In the genomic region with DNA sequence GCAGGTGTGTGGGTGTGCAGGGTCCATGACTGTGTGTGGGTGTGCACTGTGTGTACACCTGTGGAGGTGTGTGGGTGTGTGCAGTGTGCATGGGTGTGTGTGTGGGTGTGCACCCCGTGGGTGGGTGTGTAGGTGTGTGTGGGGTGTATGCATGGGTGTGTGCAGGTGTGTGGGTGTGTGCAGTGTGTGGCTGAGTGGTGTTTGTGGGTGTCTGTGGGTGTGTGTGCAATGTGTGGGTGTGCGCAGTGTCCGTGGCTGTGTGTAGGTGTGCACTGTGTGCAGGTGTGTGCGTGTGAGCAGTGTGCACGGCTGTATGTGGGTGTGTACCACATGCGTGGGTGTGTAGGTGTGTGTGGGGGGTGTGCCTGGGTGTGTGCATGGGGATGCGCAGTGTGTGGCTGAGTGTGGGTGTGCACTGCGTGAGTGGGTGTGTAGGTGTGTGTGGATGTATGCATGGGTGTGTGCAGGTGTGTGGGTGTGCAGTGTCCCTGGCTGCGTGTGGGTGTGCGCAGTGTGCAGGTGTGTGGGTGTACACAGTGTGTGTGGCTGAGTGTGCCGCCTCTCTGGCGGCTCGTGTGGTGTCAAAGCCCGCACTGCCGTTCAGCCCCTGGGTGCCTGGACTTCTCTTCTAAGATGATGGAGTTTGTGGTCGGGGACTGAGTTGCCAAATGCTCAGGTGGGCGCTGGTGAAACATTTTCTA, we compare ENCODE assay signal across 23 cellular contexts.
DNase-seq lines count a peak whose midpoint lies in the region; ATAC-seq and TF ChIP-seq lines count a peak whose summit lies in the region.
"Had no signal": no experiment of that assay in that cellular context is flagged by ENCODE, and none has a peak within 500 bp of the region (broad histone marks: within the 10 kb centered on the region; RNA-seq: fewer than 3 reads in every experiment).

No MANE protein-coding gene starts in this region.

- ATAC-seq in RWPE2 (ENCODE audit: low read depth) (no peak), right lobe of liver (no peak), HG02981 (IDR thresholded peaks at IDR 0.05; ENCODE audit: unreplicated experiment) (no peak)
- ATAC-seq: foreskin keratinocyte, psoas muscle had no signal

- no peaks in the 10 kb centered on the region for H3K36me3 ChIP-seq in RWPE2 (ENCODE audit: low read depth)
- H3K36me3 ChIP-seq in right lobe of liver, result no peaks in the 10 kb centered on the region
- peaks cover 0 to 11% (median 0%) of the 10 kb centered on the region in 4 donors for H3K36me3 ChIP-seq in sigmoid colon
- no peaks in the 10 kb centered on the region for H3K36me3 ChIP-seq in BE2C

- H3K4me1 ChIP-seq in RWPE2 (ENCODE audit: insufficient read depth, poor library complexity, severe bottlenecking) (no peaks in the 10 kb centered on the region), right lobe of liver (no peaks in the 10 kb centered on the region), sigmoid colon (no peaks in the 10 kb centered on the region), BE2C (no peaks in the 10 kb centered on the region)
- H3K4me1 ChIP-seq: foreskin keratinocyte, psoas muscle, vagina had no signal

- 80% methylated on average over 6 of the region's 17 CpGs for WGBS in right lobe of liver (ENCODE audit: insufficient coverage, low coverage, low lambda C conversion rate, missing lambda C conversion rate)
- WGBS in sigmoid colon, 2 donors, result 84 to 87% methylated on average over 17 of the region's 17 CpGs
- WGBS in lower leg skin, 2 donors, result 87% methylated on average over 17 of the region's 17 CpGs

- H3K36me3 Mint-ChIP-seq in activated CD4-positive, alpha-beta T cell treated with anti-CD3 and anti-CD28 coated beads, Interleukin-2, amount 10 ng/mL, durations not matched to agents 7 days and 5 days (ENCODE audit: low read depth), result no peaks in the 10 kb centered on the region

- peaks cover 4% of the 10 kb centered on the region for H3K9me3 Mint-ChIP-seq in activated CD4-positive, alpha-beta T cell treated with anti-CD3 and anti-CD28 coated beads, Interleukin-2, amount 10 ng/mL, durations not matched to agents 7 days and 5 days
- H3K9me3 Mint-ChIP-seq: nephron progenitor cell had no signal

- POLR2A ChIA-PET in activated CD4-positive, alpha-beta T cell treated with anti-CD3 and anti-CD28 coated beads, Interleukin-2, amount 10 ng/mL, durations not matched to agents 7 days and 5 days (lab: Charles Lee), result no interaction called here

- no peak for TF ChIP-seq EP300 in sigmoid colon (IDR thresholded peaks at IDR 0.05)

- CTCF ChIA-PET in activated CD4-positive, alpha-beta T cell treated with anti-CD3 and anti-CD28 coated beads, Interleukin-2, amount 10 ng/mL, durations not matched to agents 7 days and 5 days (lab: Charles Lee), result no interaction called here

- TF ChIP-seq POLR2A in right lobe of liver (IDR thresholded peaks at IDR 0.05) (no peak), sigmoid colon (IDR thresholded peaks at IDR 0.05) (no peak), lower leg skin (IDR thresholded peaks at IDR 0.05) (no peak)

- H3K27ac Mint-ChIP-seq in activated CD4-positive, alpha-beta T cell treated with anti-CD3 and anti-CD28 coated beads, Interleukin-2, amount 10 ng/mL, durations not matched to agents 7 days and 5 days, result peak overlapping the region; percentile 69

- TF ChIP-seq CTCF in RWPE2 (IDR thresholded peaks at IDR 0.05; ENCODE audit: poor library complexity, severe bottlenecking) (no peak), right lobe of liver (IDR thresholded peaks at IDR 0.05) (no peak), sigmoid colon (IDR thresholded peaks at IDR 0.05) (no peak), BE2C (IDR thresholded peaks at IDR 0.05; ENCODE audit: low read depth, low read length) (no peak), lower leg skin (IDR thresholded peaks at IDR 0.05) (no peak)

- no peaks in the 10 kb centered on the region for H3K27me3 Mint-ChIP-seq in activated CD4-positive, alpha-beta T cell treated with anti-CD3 and anti-CD28 coated beads, Interleukin-2, amount 10 ng/mL, durations not matched to agents 7 days and 5 days

- H3K4me3 ChIP-seq in RWPE2 (ENCODE audit: severe bottlenecking), result no peak overlapping the region
- H3K4me3 ChIP-seq in right lobe of liver, result no peak overlapping the region
- H3K4me3 ChIP-seq in sigmoid colon, result no peak overlapping the region
- no peak overlapping the region for H3K4me3 ChIP-seq in BE2C (ENCODE audit: low read depth, low read length)
- H3K4me3 ChIP-seq in lower leg skin (ENCODE audit: low read depth, poor library complexity, severe bottlenecking), result no peak overlapping the region
- H3K4me3 ChIP-seq: psoas muscle, smooth muscle cell, vagina had no signal

- H3K9me3 ChIP-seq in RWPE2 (ENCODE audit: severe bottlenecking) (no peaks in the 10 kb centered on the region), right lobe of liver (no peaks in the 10 kb centered on the region), sigmoid colon (no peaks in the 10 kb centered on the region), BE2C (no peaks in the 10 kb centered on the region; the same call in 1 of the 2 replicates)
- H3K9me3 ChIP-seq: psoas muscle, vagina had no signal

- DNase-seq in activated CD4-positive, alpha-beta T cell treated with anti-CD3 and anti-CD28 coated beads, Interleukin-2, amount 10 ng/mL, durations not matched to agents 7 days and 5 days, result no peak
- no peak for DNase-seq in activated CD4-positive, alpha-beta T cell treated with anti-CD3 and anti-CD28 coated beads, Interleukin-2, amount 50 U/mL, for 1 hour
- DNase-seq in RWPE2 (ENCODE audit: low spot score), result peak; percentile 35
- DNase-seq in right lobe of liver, result peak in 2 of 3 donors; percentile 31 to 38
- DNase-seq in sigmoid colon, result peak; percentile 39
- DNase-seq in BE2C, result no peak
- no peak for DNase-seq in lower leg skin (ENCODE audit: low spot score in 2 of 2)
- DNase-seq: 8988T; activated CD4-positive, alpha-beta T cell treated with anti-CD3 and anti-CD28 coated beads for 4 hours; activated naive CD4-positive, alpha-beta T cell; EL; foreskin keratinocyte; HCEC 1CT; hypothalamus; NCI-H1417; NCI-H524; nephron progenitor cell; stimulated activated CD4-positive, alpha-beta T cell treated with anti-CD3 and anti-CD28 coated beads, Interleukin-4, amount 100 ng/mL, for 1 hour had no signal

- intact Hi-C loops in right lobe of liver (cut with DNase I) (no loop called here), sigmoid colon (cut with DNase I) (no loop called here), lower leg skin (cut with DNase I; ENCODE audit: low total_unique reads) (no loop called here)

- H3K4me3 Mint-ChIP-seq in activated CD4-positive, alpha-beta T cell treated with anti-CD3 and anti-CD28 coated beads, Interleukin-2, amount 10 ng/mL, durations not matched to agents 7 days and 5 days, result no peak overlapping the region
- H3K4me3 Mint-ChIP-seq: nephron progenitor cell had no signal

- H3K27ac ChIP-seq in RWPE2 (ENCODE audit: poor library complexity, severe bottlenecking) (no peak overlapping the region), right lobe of liver (no peak overlapping the region), sigmoid colon (no peak overlapping the region)
- H3K27ac ChIP-seq: foreskin keratinocyte, psoas muscle, RWPE1, vagina had no signal

- H3K27me3 ChIP-seq in RWPE2 (ENCODE audit: insufficient read depth, poor library complexity, severe bottlenecking) (peaks cover 4% of the 10 kb centered on the region), right lobe of liver (no peaks in the 10 kb centered on the region), sigmoid colon (no peaks in the 10 kb centered on the region), BE2C (no peaks in the 10 kb centered on the region)
- H3K27me3 ChIP-seq: foreskin keratinocyte, vagina had no signal

- no peaks in the 10 kb centered on the region for H3K4me1 Mint-ChIP-seq in activated CD4-positive, alpha-beta T cell treated with anti-CD3 and anti-CD28 coated beads, Interleukin-2, amount 10 ng/mL, durations not matched to agents 7 days and 5 days

Comparison
In these comparisons a context has a peak if more than half of its experiments do, and no peak if none do; other contexts are left out.
1. DNase-seq: peak in RWPE2 (single experiment), right lobe of liver (2 of 3) and sigmoid colon (single experiment); none in activated CD4-positive, alpha-beta T cell treated with anti-CD3 and anti-CD28 coated beads, Interleukin-2, amount 10 ng/mL, durations not matched to agents 7 days and 5 days (single experiment), activated CD4-positive, alpha-beta T cell treated with anti-CD3 and anti-CD28 coated beads, Interleukin-2, amount 50 U/mL, for 1 hour (single experiment), BE2C (single experiment) and lower leg skin (0 of 2).